In genomic region chr18:65091737-65092329, GRCh38 we compare ENCODE assay signal across 1 cellular context.
TF ChIP-seq lines count a peak whose summit lies in the region.

No MANE protein-coding gene starts in this region.

TF ChIP-seq in H1, 55 proteins besides CTCF, POLR2A, EP300 and RAD21 (continued from another document):
- TF ChIP-seq NRF1 (IDR thresholded peaks at IDR 0.05; ENCODE audit: low read depth, low read length) (no peak), EZH2 (IDR thresholded peaks at IDR 0.05; ENCODE audit: low read depth, low read length, severe bottlenecking) (no peak), KDM4A (IDR thresholded peaks at IDR 0.05; ENCODE audit: low read depth, low read length, severe bottlenecking) (no peak), FOSL1 (IDR thresholded peaks at IDR 0.05; ENCODE audit: insufficient read depth, low read depth, low read length) (no peak)
